1 cellular context compared by ENCODE assay signal in genomic region chr1:112011231-112011630, GRCh38.
A peak's percentile ranks its signal among the peaks of the same experiment; 100 is the strongest.
TF ChIP-seq lines count a peak whose summit lies in the region.

No MANE protein-coding gene starts in this region.

TF ChIP-seq in IMR-90, 13 proteins besides CTCF, POLR2A, EP300 and RAD21:
- TF ChIP-seq CEBPB (IDR thresholded peaks at IDR 0.05; ENCODE audit: low read depth, low read length) (no peak), MAFK (IDR thresholded peaks at IDR 0.05; ENCODE audit: low read depth, low read length) (peak; percentile 52; the same call in 1 of the 2 replicates), USF2 (IDR thresholded peaks at IDR 0.05; ENCODE audit: low read depth, low read length) (no peak)
TF ChIP-seq in IMR-90: peak in this region for 1.
